26 cellular contexts compared by ENCODE assay signal in genomic region chr11:79582434-79582833, GRCh38.
DNase-seq lines count a peak whose midpoint lies in the region; ATAC-seq, FAIRE-seq and TF ChIP-seq lines count a peak whose summit lies in the region.
"Had no signal": no experiment of that assay in that cellular context is flagged by ENCODE, and none has a peak within 500 bp of the region (broad histone marks: within the 10 kb centered on the region; RNA-seq: fewer than 3 reads in every experiment).

No MANE protein-coding gene starts in this region.

- H3K27me3 ChIP-seq in K562 (ENCODE audit: control insufficient read depth in 2 of 2, insufficient read depth in 2 of 2, low read length in 2 of 2) (no peaks in the 10 kb centered on the region), neural progenitor cell (no peaks in the 10 kb centered on the region), body of pancreas (no peaks in the 10 kb centered on the region)
- H3K27me3 ChIP-seq: BLaER1 treated with 17β-estradiol and CSF1 and Interleukin-3, amounts not matched to agents 10 nM and 100 nM had no signal

- H3K9me3 ChIP-seq in K562 (replicated peaks; ENCODE audit: control insufficient read depth, insufficient read depth, low read depth, low read length) (no peaks in the 10 kb centered on the region), neural progenitor cell (ENCODE audit: low read depth) (no peaks in the 10 kb centered on the region), body of pancreas (no peaks in the 10 kb centered on the region)
- H3K9me3 ChIP-seq: A549 had no signal

- TF ChIP-seq CTCF in K562 (IDR thresholded peaks at IDR 0.05 in 2 of 3, conservative IDR thresholded peaks at IDR 0.05 in 1 of 3; ENCODE audit: insufficient read depth in 2 of 3, low read depth in 1 of 3, low read length in 3 of 3) (no peak), neural progenitor cell (IDR thresholded peaks at IDR 0.05) (no peak), CD14-positive monocyte (IDR thresholded peaks at IDR 0.05) (no peak), body of pancreas (IDR thresholded peaks at IDR 0.05) (no peak)

- H3K4me1 ChIP-seq in K562 (replicated peaks in 1 of 2; ENCODE audit: control insufficient read depth in 2 of 2, insufficient read depth in 2 of 2, low read length in 2 of 2) (no peaks in the 10 kb centered on the region), neural progenitor cell (peaks cover 11% of the 10 kb centered on the region), body of pancreas (no peaks in the 10 kb centered on the region)
- H3K4me1 ChIP-seq: A549; BLaER1 treated with 17β-estradiol and CSF1 and Interleukin-3, amounts not matched to agents 10 nM and 100 nM had no signal

- H3K9me3 Mint-ChIP-seq in neural progenitor cell (peaks cover 13% of the 10 kb centered on the region), CD14-positive monocyte (peaks cover 4 to 26% (median 14%) of the 10 kb centered on the region in 7 donors)

- H3K36me3 ChIP-seq in K562 (ENCODE audit: control insufficient read depth, insufficient read depth, low read length): no peaks in the 10 kb centered on the region
- no peaks in the 10 kb centered on the region for H3K36me3 ChIP-seq in neural progenitor cell
- H3K36me3 ChIP-seq in body of pancreas (replicated peaks in 1 of 2; ENCODE audit: insufficient read depth in 1 of 2, low read depth in 2 of 2): no peaks in the 10 kb centered on the region
- H3K36me3 ChIP-seq: BLaER1 treated with 17β-estradiol and CSF1 and Interleukin-3, amounts not matched to agents 10 nM and 100 nM had no signal

- in situ Hi-C loops in K562 (cut with MboI): no loop called here

- peak; percentile 69 for DNase-seq in SK-N-DZ (ENCODE audit: low spot score)
- DNase-seq in K562 (ENCODE audit: extremely low read depth in 1 of 4, low spot score in 3 of 4): no peak
- no peak for DNase-seq in neural progenitor cell (ENCODE audit: low spot score)
- DNase-seq in CD14-positive monocyte (ENCODE audit: low spot score): no peak
- DNase-seq in body of pancreas: no peak
- DNase-seq: AML-193; CD4-positive, alpha-beta memory T cell; CD4-positive, CD25-positive, alpha-beta regulatory T cell; CD8-positive, alpha-beta memory T cell; COR-L47; DMS 273 treated with DMSO at 0.1 percent for 48 hours; DMS153; DMS53; DMS79; DND-41; EL; GDM1 had no signal

- CTCF ChIA-PET in K562 (lab: Yijun Ruan, JAX; ENCODE audit: low intra/inter-chr PET ratio): no interaction called here

- no peaks in the 10 kb centered on the region for H3K36me3 Mint-ChIP-seq in neural progenitor cell
- H3K36me3 Mint-ChIP-seq in CD14-positive monocyte: no peaks in the 10 kb centered on the region
- H3K36me3 Mint-ChIP-seq: CD4-positive, alpha-beta memory T cell; CD4-positive, CD25-positive, alpha-beta regulatory T cell had no signal

- intact Hi-C loops in K562 (cut with micrococcal nuclease): no loop called here
- intact Hi-C loops in CD14-positive monocyte (cut with micrococcal nuclease): no loop called here
- intact Hi-C loops in body of pancreas (cut with DNase I): no loop called here

- H3K79me2 ChIP-seq in K562 (ENCODE audit: control insufficient read depth, insufficient read depth, low read length) (no peaks in the 10 kb centered on the region), neural progenitor cell (ENCODE audit: low read depth) (no peaks in the 10 kb centered on the region)

- no peak overlapping the region for H3K27ac Mint-ChIP-seq in neural progenitor cell
- H3K27ac Mint-ChIP-seq in CD14-positive monocyte: no peak overlapping the region
- H3K27ac Mint-ChIP-seq: B cell; CD4-positive, alpha-beta memory T cell; CD4-positive, CD25-positive, alpha-beta regulatory T cell; CD8-positive, alpha-beta memory T cell had no signal

- H3K4me1 Mint-ChIP-seq in neural progenitor cell: peaks cover 16% of the 10 kb centered on the region
- no peaks in the 10 kb centered on the region for H3K4me1 Mint-ChIP-seq in CD14-positive monocyte
- H3K4me1 Mint-ChIP-seq: B cell; CD4-positive, alpha-beta memory T cell; CD4-positive, CD25-positive, alpha-beta regulatory T cell; CD8-positive, alpha-beta memory T cell had no signal

- H3K4me2 ChIP-seq in K562 (ENCODE audit: insufficient read depth, low read length) (no peak overlapping the region), neural progenitor cell (peak overlapping the region; percentile 11)
- H3K4me2 ChIP-seq: A549; BLaER1 treated with 17β-estradiol and CSF1 and Interleukin-3, amounts not matched to agents 10 nM and 100 nM had no signal

- H3K27ac ChIP-seq in K562 (ENCODE audit: extremely low read depth, low read depth, low read length): no peak overlapping the region
- H3K27ac ChIP-seq in neural progenitor cell: no peak overlapping the region
- H3K27ac ChIP-seq in body of pancreas: no peak overlapping the region
- H3K27ac ChIP-seq: 22Rv1; A549; BLaER1 treated with 17β-estradiol and CSF1 and Interleukin-3, amounts not matched to agents 10 nM and 100 nM; C4-2B had no signal

- peaks cover 7% of the 10 kb centered on the region for H3K27me3 Mint-ChIP-seq in neural progenitor cell (ENCODE audit: insufficient read depth, low read depth)
- H3K27me3 Mint-ChIP-seq in CD14-positive monocyte (ENCODE audit: low read depth in 3 of 3): peaks cover 0 to 4% (median 1%) of the 10 kb centered on the region in 3 donors
- H3K27me3 Mint-ChIP-seq: CD4-positive, alpha-beta memory T cell; CD4-positive, CD25-positive, alpha-beta regulatory T cell had no signal

- no peaks in the 10 kb centered on the region for H3K9me1 ChIP-seq in K562 (ENCODE audit: control insufficient read depth, insufficient read depth, low read length)

- TF ChIP-seq RAD21 in K562 (CRISPR knock-in tag; conservative IDR thresholded peaks at IDR 0.05 in 1 of 2, IDR thresholded peaks at IDR 0.05 in 1 of 2): no peak

- TF ChIP-seq POLR2A in K562 (conservative IDR thresholded peaks at IDR 0.05) (no peak), body of pancreas (IDR thresholded peaks at IDR 0.05) (no peak)

- FAIRE-seq in K562 (lab: Jason Lieb, UNC): no peak
- FAIRE-seq: A549, GM12878, GM12892, GM18507 had no signal

- ATAC-seq in K562 (no peak), body of pancreas (no peak), HG02759 (IDR thresholded peaks at IDR 0.05; ENCODE audit: unreplicated experiment) (no peak)
- ATAC-seq: A549, GM12878 had no signal

- H4K20me1 ChIP-seq in K562 (replicated peaks; ENCODE audit: control insufficient read depth, insufficient read depth, low read length): no peaks in the 10 kb centered on the region
- H4K20me1 ChIP-seq in neural progenitor cell (ENCODE audit: low read depth): no peaks in the 10 kb centered on the region
- H4K20me1 ChIP-seq: BLaER1 treated with 17β-estradiol and CSF1 and Interleukin-3, amounts not matched to agents 10 nM and 100 nM had no signal

- H3K4me3 ChIP-seq in K562: no peak overlapping the region
- H3K4me3 ChIP-seq in neural progenitor cell: no peak overlapping the region
- H3K4me3 ChIP-seq in body of pancreas: no peak overlapping the region
- H3K4me3 ChIP-seq: A549; BLaER1 treated with 17β-estradiol and CSF1 and Interleukin-3, amounts not matched to agents 10 nM and 100 nM; GM12878 had no signal

- WGBS in K562 (ENCODE audit: insufficient coverage, low coverage, missing lambda C conversion rate): 2% methylated on average over 4 of the region's 4 CpGs
- 54 to 55% methylated on average over 4 of the region's 4 CpGs for WGBS in body of pancreas, 2 donors

- H2AFZ ChIP-seq in K562 (ENCODE audit: low read depth, low read length) (no peak overlapping the region), neural progenitor cell (replicated peaks) (no peak overlapping the region)

- TF ChIP-seq EP300 in K562 (IDR thresholded peaks at IDR 0.05; ENCODE audit: low read length): no peak

- peaks cover 9% of the 10 kb centered on the region for H3F3A ChIP-seq in neural progenitor cell (ENCODE audit: low read depth)

- H3K4me3 Mint-ChIP-seq in neural progenitor cell (no peak overlapping the region), CD14-positive monocyte (no peak overlapping the region)
- H3K4me3 Mint-ChIP-seq: B cell; CD4-positive, alpha-beta memory T cell; CD4-positive, CD25-positive, alpha-beta regulatory T cell; CD8-positive, alpha-beta memory T cell had no signal

- H3K9ac ChIP-seq in K562 (ENCODE audit: insufficient read depth in 1 of 2, low read depth in 2 of 2, low read length in 2 of 2) (no peak overlapping the region), neural progenitor cell (no peak overlapping the region)
- H3K9ac ChIP-seq: BLaER1 treated with 17β-estradiol and CSF1 and Interleukin-3, amounts not matched to agents 10 nM and 100 nM had no signal

- POLR2A ChIA-PET in K562 (lab: Yijun Ruan, JAX): no interaction called here

- BruUV-seq in K562 (replicated peaks; lab: Mats Ljungman, UMichigan): no TSS peak

TF ChIP-seq in K562, 482 proteins besides CTCF, POLR2A, EP300 and RAD21:
- TF ChIP-seq, protein P1, sequence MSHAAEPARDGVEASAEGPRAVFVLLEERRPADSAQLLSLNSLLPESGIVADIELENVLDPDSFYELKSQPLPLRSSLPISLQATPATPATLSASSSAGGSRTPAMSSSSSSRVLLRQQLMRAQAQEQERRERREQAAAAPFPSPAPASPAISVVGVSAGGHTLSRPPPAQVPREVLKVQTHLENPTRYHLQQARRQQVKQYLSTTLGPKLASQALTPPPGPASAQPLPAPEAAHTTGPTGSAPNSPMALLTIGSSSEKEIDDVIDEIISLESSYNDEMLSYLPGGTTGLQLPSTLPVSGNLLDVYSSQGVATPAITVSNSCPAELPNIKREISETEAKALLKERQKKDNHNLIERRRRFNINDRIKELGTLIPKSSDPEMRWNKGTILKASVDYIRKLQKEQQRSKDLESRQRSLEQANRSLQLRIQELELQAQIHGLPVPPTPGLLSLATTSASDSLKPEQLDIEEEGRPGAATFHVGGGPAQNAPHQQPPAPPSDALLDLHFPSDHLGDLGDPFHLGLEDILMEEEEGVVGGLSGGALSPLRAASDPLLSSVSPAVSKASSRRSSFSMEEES (CRISPR knock-in tag; IDR thresholded peaks at IDR 0.05): peak; percentile 24; the same call in 1 of the 2 replicates
- TF ChIP-seq POLR3A (IDR thresholded peaks at IDR 0.05; ENCODE audit: borderline replicate concordance, extremely low read depth, insufficient read depth, insufficient read length) (no peak), MEF2D (tag; conservative IDR thresholded peaks at IDR 0.05; ENCODE audit: low read depth) (no peak), KLF16 (IDR thresholded peaks at IDR 0.05) (no peak), PHB (CRISPR knock-in tag; IDR thresholded peaks at IDR 0.05) (no peak)
